In genomic region chr10:53439075-53439474, GRCh38 we compare ENCODE assay signal across 7 cellular contexts.
DNase-seq lines count a peak whose midpoint lies in the region; ATAC-seq, FAIRE-seq and TF ChIP-seq lines count a peak whose summit lies in the region.
"Not testable (repeated sequence)": the region's sequence is repeated elsewhere in the genome, so short reads cannot be mapped to it uniquely, and the experiment has no call there.

No MANE protein-coding gene starts in this region.

- CTCF ChIA-PET in Caco-2 (lab: Charles Lee); Panc1 (lab: Charles Lee): not testable (repeated sequence)

- FAIRE-seq in astrocyte (lab: Jason Lieb, UNC), result not testable (repeated sequence)

- H3K9ac ChIP-seq in HUES48 (ENCODE audit: low read depth, low read length), result peak overlapping the region; percentile 38; the same call in 1 of the 2 replicates
- H3K9ac ChIP-seq in astrocyte (ENCODE audit: low read length), result not testable (repeated sequence)

- H3K27me3 ChIP-seq in Caco-2 (replicated peaks; ENCODE audit: control insufficient read depth, insufficient read depth, low read length); HUES48 (ENCODE audit: control insufficient read depth, insufficient read depth, low read length); Panc1 (ENCODE audit: control insufficient read depth, insufficient read depth, low read length); astrocyte (ENCODE audit: insufficient read depth, low read length): not testable (repeated sequence)

- peaks cover 11% of the 10 kb centered on the region for H3K4me1 Mint-ChIP-seq in Caco-2 (ENCODE audit: low read depth, unreplicated experiment)
- not testable (repeated sequence) for H3K4me1 Mint-ChIP-seq in astrocyte (ENCODE audit: low read depth, unreplicated experiment)
- peaks cover 37% of the 10 kb centered on the region for H3K4me1 Mint-ChIP-seq in mesothelial cell of epicardium

- H3K4me2 ChIP-seq in astrocyte (ENCODE audit: low read length), result not testable (repeated sequence)

- not testable (repeated sequence) for H3K9me3 Mint-ChIP-seq in Caco-2 (ENCODE audit: unreplicated experiment); astrocyte (ENCODE audit: unreplicated experiment); mesothelial cell of epicardium

- DNase-seq in Caco-2 (peak in 1 of 2 experiments; percentile 41), islet precursor cell (peak; percentile 85), posterior vena cava (ENCODE audit: low spot score) (peak; percentile 43)
- DNase-seq in Panc1 (ENCODE audit: low read depth, low spot score); astrocyte (ENCODE audit: low read depth); mesothelial cell of epicardium (ENCODE audit: low spot score in 2 of 2, unreplicated experiment in 2 of 2): not testable (repeated sequence)

- H3K9me3 ChIP-seq in Caco-2; HUES48 (ENCODE audit: control insufficient read depth, insufficient read depth, low read length); Panc1 (ENCODE audit: control insufficient read depth, insufficient read depth, low read depth, low read length); astrocyte (ENCODE audit: insufficient read depth, low read depth, low read length): not testable (repeated sequence)

- H3K27me3 Mint-ChIP-seq in Caco-2 (ENCODE audit: insufficient read depth, unreplicated experiment); astrocyte (ENCODE audit: low read depth, unreplicated experiment); mesothelial cell of epicardium (ENCODE audit: low read depth): not testable (repeated sequence)

- not testable (repeated sequence) for H4K20me1 ChIP-seq in astrocyte (ENCODE audit: insufficient read depth, low read length)

- peak overlapping the region; percentile 65 for H3K4me3 Mint-ChIP-seq in Caco-2 (ENCODE audit: unreplicated experiment)
- H3K4me3 Mint-ChIP-seq in astrocyte (ENCODE audit: unreplicated experiment), result not testable (repeated sequence)
- peak overlapping the region; percentile 60 for H3K4me3 Mint-ChIP-seq in mesothelial cell of epicardium

- not testable (repeated sequence) for H3K4me3 ChIP-seq in Caco-2 (ENCODE audit: low read depth, low read length); HUES48 (ENCODE audit: low read depth, low read length); astrocyte (ENCODE audit: insufficient read depth, low read depth, low read length)
- peak overlapping the region; percentile 12 to 17; a peak in 3 of 4 replicates for H3K4me3 ChIP-seq in Panc1 (ENCODE audit: low read depth in 2 of 2, low read length in 2 of 2)

- not testable (repeated sequence) for BruUV-seq in Caco-2 (replicated peaks; lab: Mats Ljungman, UMichigan); Panc1 (replicated peaks; lab: Mats Ljungman, UMichigan)

- peak overlapping the region; percentile 80 for H3K27ac Mint-ChIP-seq in Caco-2 (ENCODE audit: unreplicated experiment)
- H3K27ac Mint-ChIP-seq in astrocyte (ENCODE audit: unreplicated experiment), result not testable (repeated sequence)
- H3K27ac Mint-ChIP-seq in mesothelial cell of epicardium, result peak overlapping the region; percentile 89

- not testable (repeated sequence) for H3K27ac ChIP-seq in HUES48 (ENCODE audit: low read depth, low read length); Panc1 (ENCODE audit: low read length); astrocyte (ENCODE audit: low read depth, low read length)

- H3K36me3 ChIP-seq in Caco-2 (ENCODE audit: control insufficient read depth, insufficient read depth, low read length); HUES48 (ENCODE audit: control insufficient read depth, insufficient read depth, low read length); Panc1 (ENCODE audit: control insufficient read depth, insufficient read depth, low read length); astrocyte (ENCODE audit: insufficient read depth, low read length): not testable (repeated sequence)

- not testable (repeated sequence) for H3K36me3 Mint-ChIP-seq in Caco-2 (ENCODE audit: insufficient read depth, unreplicated experiment); astrocyte (ENCODE audit: low read depth, unreplicated experiment); mesothelial cell of epicardium

- in situ Hi-C loops in Panc1 (cut with HindIII; ENCODE audit: low pct_unique_long_range_greater_than_20kb, low sequenced_read_pairs), result not testable (repeated sequence)

- H3K4me1 ChIP-seq in Caco-2; Panc1 (ENCODE audit: control insufficient read depth, insufficient read depth, low read length); astrocyte (ENCODE audit: insufficient read depth, low read length): not testable (repeated sequence)
- H3K4me1 ChIP-seq in HUES48 (ENCODE audit: control insufficient read depth, insufficient read depth, low read length), result peaks cover 25% of the 10 kb centered on the region

- intact Hi-C loops in Caco-2 (cut with micrococcal nuclease; ENCODE audit: unreplicated experiment), result loop anchor here (10.0 kb wide), 1 partner anchor 624 kb away; no protein-coding TSS in a partner anchor
- intact Hi-C loops in Panc1 (cut with micrococcal nuclease; ENCODE audit: unreplicated experiment); posterior vena cava (cut with DNase I): not testable (repeated sequence)

- not testable (repeated sequence) for ATAC-seq in Panc1

- POLR2A ChIA-PET in Caco-2 (lab: Charles Lee); Panc1 (lab: Charles Lee): not testable (repeated sequence)

- H2AFZ ChIP-seq in astrocyte (ENCODE audit: low read depth, low read length), result peak overlapping the region; percentile 34

- not testable (repeated sequence) for TF ChIP-seq CTCF in Caco-2 (IDR thresholded peaks at IDR 0.05; ENCODE audit: insufficient read depth in 1 of 2, low read depth in 1 of 2, low read length in 1 of 2, severe bottlenecking in 1 of 2, unreplicated experiment in 1 of 2); Panc1 (IDR thresholded peaks at IDR 0.05); astrocyte (IDR thresholded peaks at IDR 0.05; ENCODE audit: insufficient read depth, low read depth, low read length); mesothelial cell of epicardium (IDR thresholded peaks at IDR 0.05; ENCODE audit: unreplicated experiment)

- not testable (repeated sequence) for H3K79me2 ChIP-seq in astrocyte (ENCODE audit: insufficient read depth, low read length)
